Comparison of ENCODE assay signal across 1 cellular context in the genomic region with DNA sequence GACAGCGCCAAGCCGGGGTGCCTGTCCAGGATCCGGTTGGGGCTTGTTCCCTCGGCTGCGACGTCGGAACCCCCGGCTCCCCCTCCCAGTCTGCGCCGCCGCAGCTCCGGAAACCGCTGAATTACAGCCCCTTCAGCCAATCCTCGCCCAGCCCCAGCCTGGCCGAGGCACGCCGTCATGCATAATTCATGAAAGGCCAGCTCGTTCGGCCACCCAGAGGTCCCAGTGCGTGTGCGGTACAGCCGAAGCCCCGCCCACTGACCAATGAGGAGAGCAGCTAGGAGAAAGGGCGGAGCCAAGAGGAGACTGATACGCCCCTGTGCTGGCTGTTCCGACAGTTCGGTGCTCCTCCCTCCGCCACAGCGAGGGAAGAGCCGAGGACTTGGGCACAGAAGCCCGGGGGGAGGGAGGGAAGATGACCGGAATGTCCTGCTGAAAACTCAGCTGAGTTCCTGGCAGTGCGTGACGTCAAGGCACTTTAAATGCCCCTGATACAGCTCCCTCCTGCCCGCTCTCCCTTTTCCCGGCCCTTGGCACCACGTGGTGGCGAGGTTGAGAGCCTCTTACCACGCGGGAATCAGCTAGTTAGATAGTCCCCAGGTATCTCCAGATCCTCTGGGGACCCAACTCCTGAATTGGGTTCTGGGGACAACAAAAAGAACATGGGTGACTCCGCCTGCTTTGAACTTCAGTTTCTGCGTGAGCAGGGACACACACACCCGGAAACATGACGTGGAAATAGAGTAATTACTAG.
TF ChIP-seq lines count a peak whose summit lies in the region.

A gene (minus strand): TSS at position 62 of the 754 bp plus-strand sequence. CDS start 39,926 bp downstream, outside the sequence.

TF ChIP-seq in HepG2, 621 proteins besides CTCF, POLR2A, EP300 and RAD21 (continued from another document and continues in another):
- TF ChIP-seq, protein P1, sequence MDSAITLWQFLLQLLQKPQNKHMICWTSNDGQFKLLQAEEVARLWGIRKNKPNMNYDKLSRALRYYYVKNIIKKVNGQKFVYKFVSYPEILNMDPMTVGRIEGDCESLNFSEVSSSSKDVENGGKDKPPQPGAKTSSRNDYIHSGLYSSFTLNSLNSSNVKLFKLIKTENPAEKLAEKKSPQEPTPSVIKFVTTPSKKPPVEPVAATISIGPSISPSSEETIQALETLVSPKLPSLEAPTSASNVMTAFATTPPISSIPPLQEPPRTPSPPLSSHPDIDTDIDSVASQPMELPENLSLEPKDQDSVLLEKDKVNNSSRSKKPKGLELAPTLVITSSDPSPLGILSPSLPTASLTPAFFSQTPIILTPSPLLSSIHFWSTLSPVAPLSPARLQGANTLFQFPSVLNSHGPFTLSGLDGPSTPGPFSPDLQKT (CRISPR knock-in tag; IDR thresholded peaks at IDR 0.05; ENCODE audit: borderline replicate concordance), result 0 out of 2 replicates have a peak, but pooled peaks have one; percentile 7
- TF ChIP-seq MTF2 (CRISPR knock-in tag; IDR thresholded peaks at IDR 0.05; ENCODE audit: borderline replicate concordance), result no peak
- peak; percentile 91 for TF ChIP-seq ZNF230 (CRISPR knock-in tag; IDR thresholded peaks at IDR 0.05)
- TF ChIP-seq ZNF138 (CRISPR knock-in tag; IDR thresholded peaks at IDR 0.05; ENCODE audit: low read depth), result no peak
- TF ChIP-seq, protein P2, sequence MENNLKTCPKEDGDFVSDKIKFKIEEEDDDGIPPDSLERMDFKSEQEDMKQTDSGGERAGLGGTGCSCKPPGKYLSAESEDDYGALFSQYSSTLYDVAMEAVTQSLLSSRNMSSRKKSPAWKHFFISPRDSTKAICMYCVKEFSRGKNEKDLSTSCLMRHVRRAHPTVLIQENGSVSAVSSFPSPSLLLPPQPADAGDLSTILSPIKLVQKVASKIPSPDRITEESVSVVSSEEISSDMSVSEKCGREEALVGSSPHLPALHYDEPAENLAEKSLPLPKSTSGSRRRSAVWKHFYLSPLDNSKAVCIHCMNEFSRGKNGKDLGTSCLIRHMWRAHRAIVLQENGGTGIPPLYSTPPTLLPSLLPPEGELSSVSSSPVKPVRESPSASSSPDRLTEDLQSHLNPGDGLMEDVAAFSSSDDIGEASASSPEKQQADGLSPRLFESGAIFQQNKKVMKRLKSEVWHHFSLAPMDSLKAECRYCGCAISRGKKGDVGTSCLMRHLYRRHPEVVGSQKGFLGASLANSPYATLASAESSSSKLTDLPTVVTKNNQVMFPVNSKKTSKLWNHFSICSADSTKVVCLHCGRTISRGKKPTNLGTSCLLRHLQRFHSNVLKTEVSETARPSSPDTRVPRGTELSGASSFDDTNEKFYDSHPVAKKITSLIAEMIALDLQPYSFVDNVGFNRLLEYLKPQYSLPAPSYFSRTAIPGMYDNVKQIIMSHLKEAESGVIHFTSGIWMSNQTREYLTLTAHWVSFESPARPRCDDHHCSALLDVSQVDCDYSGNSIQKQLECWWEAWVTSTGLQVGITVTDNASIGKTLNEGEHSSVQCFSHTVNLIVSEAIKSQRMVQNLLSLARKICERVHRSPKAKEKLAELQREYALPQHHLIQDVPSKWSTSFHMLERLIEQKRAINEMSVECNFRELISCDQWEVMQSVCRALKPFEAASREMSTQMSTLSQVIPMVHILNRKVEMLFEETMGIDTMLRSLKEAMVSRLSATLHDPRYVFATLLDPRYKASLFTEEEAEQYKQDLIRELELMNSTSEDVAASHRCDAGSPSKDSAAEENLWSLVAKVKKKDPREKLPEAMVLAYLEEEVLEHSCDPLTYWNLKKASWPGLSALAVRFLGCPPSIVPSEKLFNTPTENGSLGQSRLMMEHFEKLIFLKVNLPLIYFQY (CRISPR knock-in tag; IDR thresholded peaks at IDR 0.05; ENCODE audit: borderline replicate concordance), result peak; percentile 94; the same call in 1 of the 2 replicates
- peak; percentile 84; the same call in 1 of the 2 replicates for TF ChIP-seq SP1 (IDR thresholded peaks at IDR 0.05)
- TF ChIP-seq SP1 (CRISPR knock-in tag; IDR thresholded peaks at IDR 0.05), result peak; percentile 100
- no peak; the same call in 1 of the 2 replicates for TF ChIP-seq BRCA1 (CRISPR knock-in tag; IDR thresholded peaks at IDR 0.05)
- TF ChIP-seq ZNF337 (CRISPR knock-in tag; IDR thresholded peaks at IDR 0.05; ENCODE audit: borderline replicate concordance, low read depth), result peak; percentile 93
- TF ChIP-seq ZNF180 (CRISPR knock-in tag; IDR thresholded peaks at IDR 0.05; ENCODE audit: borderline replicate concordance, low read depth), result no peak
- peak; percentile 67; the same call in 1 of the 2 replicates for TF ChIP-seq ZNF143 (CRISPR knock-in tag; IDR thresholded peaks at IDR 0.05)
- TF ChIP-seq ZNF530 (CRISPR knock-in tag; IDR thresholded peaks at IDR 0.05; ENCODE audit: low read depth), result no peak
- TF ChIP-seq ATF7 (IDR thresholded peaks at IDR 0.05), result peak; percentile 89
- peak; percentile 99 for TF ChIP-seq ATF7 (CRISPR knock-in tag; IDR thresholded peaks at IDR 0.05)
- TF ChIP-seq, protein P3, sequence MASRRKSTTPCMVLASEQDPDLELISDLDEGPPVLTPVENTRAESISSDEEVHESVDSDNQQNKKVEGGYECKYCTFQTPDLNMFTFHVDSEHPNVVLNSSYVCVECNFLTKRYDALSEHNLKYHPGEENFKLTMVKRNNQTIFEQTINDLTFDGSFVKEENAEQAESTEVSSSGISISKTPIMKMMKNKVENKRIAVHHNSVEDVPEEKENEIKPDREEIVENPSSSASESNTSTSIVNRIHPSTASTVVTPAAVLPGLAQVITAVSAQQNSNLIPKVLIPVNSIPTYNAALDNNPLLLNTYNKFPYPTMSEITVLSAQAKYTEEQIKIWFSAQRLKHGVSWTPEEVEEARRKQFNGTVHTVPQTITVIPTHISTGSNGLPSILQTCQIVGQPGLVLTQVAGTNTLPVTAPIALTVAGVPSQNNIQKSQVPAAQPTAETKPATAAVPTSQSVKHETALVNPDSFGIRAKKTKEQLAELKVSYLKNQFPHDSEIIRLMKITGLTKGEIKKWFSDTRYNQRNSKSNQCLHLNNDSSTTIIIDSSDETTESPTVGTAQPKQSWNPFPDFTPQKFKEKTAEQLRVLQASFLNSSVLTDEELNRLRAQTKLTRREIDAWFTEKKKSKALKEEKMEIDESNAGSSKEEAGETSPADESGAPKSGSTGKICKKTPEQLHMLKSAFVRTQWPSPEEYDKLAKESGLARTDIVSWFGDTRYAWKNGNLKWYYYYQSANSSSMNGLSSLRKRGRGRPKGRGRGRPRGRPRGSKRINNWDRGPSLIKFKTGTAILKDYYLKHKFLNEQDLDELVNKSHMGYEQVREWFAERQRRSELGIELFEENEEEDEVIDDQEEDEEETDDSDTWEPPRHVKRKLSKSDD (CRISPR knock-in tag; IDR thresholded peaks at IDR 0.05; ENCODE audit: low read depth), result peak; percentile 94
- TF ChIP-seq DR1 (CRISPR knock-in tag; IDR thresholded peaks at IDR 0.05), result peak; percentile 95
- TF ChIP-seq, protein P4, sequence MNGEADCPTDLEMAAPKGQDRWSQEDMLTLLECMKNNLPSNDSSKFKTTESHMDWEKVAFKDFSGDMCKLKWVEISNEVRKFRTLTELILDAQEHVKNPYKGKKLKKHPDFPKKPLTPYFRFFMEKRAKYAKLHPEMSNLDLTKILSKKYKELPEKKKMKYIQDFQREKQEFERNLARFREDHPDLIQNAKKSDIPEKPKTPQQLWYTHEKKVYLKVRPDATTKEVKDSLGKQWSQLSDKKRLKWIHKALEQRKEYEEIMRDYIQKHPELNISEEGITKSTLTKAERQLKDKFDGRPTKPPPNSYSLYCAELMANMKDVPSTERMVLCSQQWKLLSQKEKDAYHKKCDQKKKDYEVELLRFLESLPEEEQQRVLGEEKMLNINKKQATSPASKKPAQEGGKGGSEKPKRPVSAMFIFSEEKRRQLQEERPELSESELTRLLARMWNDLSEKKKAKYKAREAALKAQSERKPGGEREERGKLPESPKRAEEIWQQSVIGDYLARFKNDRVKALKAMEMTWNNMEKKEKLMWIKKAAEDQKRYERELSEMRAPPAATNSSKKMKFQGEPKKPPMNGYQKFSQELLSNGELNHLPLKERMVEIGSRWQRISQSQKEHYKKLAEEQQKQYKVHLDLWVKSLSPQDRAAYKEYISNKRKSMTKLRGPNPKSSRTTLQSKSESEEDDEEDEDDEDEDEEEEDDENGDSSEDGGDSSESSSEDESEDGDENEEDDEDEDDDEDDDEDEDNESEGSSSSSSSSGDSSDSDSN (CRISPR knock-in tag; IDR thresholded peaks at IDR 0.05), result peak; percentile 82
- TF ChIP-seq ERF (CRISPR knock-in tag; IDR thresholded peaks at IDR 0.05), result peak; percentile 100
- TF ChIP-seq, protein P5, sequence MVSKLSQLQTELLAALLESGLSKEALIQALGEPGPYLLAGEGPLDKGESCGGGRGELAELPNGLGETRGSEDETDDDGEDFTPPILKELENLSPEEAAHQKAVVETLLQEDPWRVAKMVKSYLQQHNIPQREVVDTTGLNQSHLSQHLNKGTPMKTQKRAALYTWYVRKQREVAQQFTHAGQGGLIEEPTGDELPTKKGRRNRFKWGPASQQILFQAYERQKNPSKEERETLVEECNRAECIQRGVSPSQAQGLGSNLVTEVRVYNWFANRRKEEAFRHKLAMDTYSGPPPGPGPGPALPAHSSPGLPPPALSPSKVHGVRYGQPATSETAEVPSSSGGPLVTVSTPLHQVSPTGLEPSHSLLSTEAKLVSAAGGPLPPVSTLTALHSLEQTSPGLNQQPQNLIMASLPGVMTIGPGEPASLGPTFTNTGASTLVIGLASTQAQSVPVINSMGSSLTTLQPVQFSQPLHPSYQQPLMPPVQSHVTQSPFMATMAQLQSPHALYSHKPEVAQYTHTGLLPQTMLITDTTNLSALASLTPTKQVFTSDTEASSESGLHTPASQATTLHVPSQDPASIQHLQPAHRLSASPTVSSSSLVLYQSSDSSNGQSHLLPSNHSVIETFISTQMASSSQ (IDR thresholded peaks at IDR 0.05; ENCODE audit: low read depth), result peak; percentile 85
- TF ChIP-seq, protein P5 (CRISPR knock-in tag; IDR thresholded peaks at IDR 0.05; ENCODE audit: borderline replicate concordance), result peak; percentile 98
- TF ChIP-seq, protein P6, sequence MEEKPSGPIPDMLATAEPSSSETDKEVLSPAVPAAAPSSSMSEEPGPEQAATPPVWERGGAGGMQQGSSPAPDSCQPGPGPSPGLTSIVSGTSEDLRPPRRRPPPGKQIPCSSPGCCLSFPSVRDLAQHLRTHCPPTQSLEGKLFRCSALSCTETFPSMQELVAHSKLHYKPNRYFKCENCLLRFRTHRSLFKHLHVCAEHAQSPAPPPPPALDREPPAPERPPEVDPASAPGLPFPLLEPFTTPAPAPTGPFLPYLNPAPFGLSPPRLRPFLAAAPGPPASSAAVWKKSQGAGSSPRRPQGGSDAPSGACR (CRISPR knock-in tag; IDR thresholded peaks at IDR 0.05), result peak; percentile 96; the same call in 1 of the 2 replicates
- peak; percentile 99 for TF ChIP-seq NRL (CRISPR knock-in tag; IDR thresholded peaks at IDR 0.05; ENCODE audit: borderline replicate concordance)
- TF ChIP-seq ZNF567 (CRISPR knock-in tag; IDR thresholded peaks at IDR 0.05; ENCODE audit: borderline replicate concordance), result peak; percentile 99
- TF ChIP-seq, protein P7, sequence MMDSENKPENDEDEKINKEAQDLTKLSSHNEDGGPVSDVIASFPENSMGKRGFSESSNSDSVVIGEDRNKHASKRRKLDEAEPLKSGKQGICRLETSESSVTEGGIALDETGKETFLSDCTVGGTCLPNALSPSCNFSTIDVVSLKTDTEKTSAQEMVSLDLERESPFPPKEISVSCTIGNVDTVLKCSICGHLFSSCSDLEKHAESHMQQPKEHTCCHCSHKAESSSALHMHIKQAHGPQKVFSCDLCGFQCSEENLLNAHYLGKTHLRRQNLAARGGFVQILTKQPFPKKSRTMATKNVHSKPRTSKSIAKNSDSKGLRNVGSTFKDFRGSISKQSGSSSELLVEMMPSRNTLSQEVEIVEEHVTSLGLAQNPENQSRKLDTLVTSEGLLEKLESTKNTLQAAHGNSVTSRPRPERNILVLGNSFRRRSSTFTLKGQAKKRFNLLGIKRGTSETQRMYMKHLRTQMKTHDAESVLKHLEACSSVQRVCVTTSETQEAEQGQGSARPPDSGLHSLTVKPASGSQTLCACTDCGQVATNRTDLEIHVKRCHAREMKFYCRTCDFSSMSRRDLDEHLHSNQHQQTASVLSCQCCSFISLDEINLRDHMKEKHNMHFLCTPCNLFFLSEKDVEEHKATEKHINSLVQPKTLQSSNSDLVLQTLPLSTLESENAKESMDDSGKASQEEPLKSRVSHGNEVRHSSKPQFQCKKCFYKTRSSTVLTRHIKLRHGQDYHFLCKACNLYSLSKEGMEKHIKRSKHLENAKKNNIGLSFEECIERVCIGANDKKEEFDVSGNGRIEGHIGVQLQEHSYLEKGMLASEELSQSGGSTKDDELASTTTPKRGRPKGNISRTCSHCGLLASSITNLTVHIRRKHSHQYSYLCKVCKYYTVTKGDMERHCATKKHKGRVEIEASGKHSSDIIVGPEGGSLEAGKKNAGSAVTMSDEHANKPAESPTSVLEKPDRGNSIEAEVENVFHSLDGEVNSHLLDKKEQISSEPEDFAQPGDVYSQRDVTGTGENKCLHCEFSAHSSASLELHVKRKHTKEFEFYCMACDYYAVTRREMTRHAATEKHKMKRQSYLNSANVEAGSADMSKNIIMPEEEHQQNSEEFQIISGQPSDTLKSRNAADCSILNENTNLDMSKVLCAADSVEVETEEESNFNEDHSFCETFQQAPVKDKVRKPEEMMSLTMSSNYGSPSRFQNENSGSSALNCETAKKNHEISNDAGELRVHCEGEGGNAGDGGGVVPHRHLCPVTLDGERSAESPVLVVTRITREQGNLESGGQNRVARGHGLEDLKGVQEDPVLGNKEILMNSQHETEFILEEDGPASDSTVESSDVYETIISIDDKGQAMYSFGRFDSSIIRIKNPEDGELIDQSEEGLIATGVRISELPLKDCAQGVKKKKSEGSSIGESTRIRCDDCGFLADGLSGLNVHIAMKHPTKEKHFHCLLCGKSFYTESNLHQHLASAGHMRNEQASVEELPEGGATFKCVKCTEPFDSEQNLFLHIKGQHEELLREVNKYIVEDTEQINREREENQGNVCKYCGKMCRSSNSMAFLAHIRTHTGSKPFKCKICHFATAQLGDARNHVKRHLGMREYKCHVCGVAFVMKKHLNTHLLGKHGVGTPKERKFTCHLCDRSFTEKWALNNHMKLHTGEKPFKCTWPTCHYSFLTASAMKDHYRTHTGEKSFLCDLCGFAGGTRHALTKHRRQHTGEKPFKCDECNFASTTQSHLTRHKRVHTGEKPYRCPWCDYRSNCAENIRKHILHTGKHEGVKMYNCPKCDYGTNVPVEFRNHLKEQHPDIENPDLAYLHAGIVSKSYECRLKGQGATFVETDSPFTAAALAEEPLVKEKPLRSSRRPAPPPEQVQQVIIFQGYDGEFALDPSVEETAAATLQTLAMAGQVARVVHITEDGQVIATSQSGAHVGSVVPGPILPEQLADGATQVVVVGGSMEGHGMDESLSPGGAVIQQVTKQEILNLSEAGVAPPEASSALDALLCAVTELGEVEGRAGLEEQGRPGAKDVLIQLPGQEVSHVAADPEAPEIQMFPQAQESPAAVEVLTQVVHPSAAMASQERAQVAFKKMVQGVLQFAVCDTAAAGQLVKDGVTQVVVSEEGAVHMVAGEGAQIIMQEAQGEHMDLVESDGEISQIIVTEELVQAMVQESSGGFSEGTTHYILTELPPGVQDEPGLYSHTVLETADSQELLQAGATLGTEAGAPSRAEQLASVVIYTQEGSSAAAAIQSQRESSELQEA (CRISPR knock-in tag; IDR thresholded peaks at IDR 0.05; ENCODE audit: not compliant biosample characterization), result peak; percentile 99
